In the genomic region with DNA sequence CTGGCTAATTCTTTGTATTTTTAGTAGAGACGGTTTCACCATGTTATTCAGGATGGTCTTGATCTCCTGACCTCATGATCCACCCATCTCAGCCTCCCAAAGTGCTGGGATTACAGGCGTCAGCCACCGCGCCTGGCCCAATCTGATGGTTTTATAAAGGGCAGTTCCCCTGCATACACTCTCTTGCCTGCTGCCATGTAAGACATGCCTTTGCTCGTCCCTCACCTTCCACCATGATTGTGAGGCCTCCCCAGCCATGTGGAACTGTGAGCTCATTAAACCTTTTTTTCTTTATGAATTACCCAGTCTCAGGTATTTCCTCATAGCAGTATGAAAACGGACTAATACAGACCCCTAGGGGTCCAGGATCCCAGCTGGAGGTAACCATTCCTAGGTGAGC, we compare ENCODE assay signal across 3 cellular contexts. TPM values are rescaled to one million over a fixed set of nuclear protein-coding genes. Genes with fewer than 3 reads are reported as not detected.
"Had no signal": no experiment of that assay in that cellular context is flagged by ENCODE, and none has a peak within 500 bp of the region (broad histone marks: within the 10 kb centered on the region; RNA-seq: fewer than 3 reads in every experiment).

No MANE protein-coding gene starts in this region.

RNA-seq across cellular contexts. Expression of gene ACE, which starts 8.8 kb away (rescaled TPM):
- total RNA-seq: H4 had no signal

RNA-seq across cellular contexts. Expression of gene KCNH6, which starts 55.1 kb away (rescaled TPM):
- total RNA-seq: GM23248, H4, HFFc6 had no signal
- polyA plus RNA-seq: GM23248 had no signal
